Comparison of ENCODE assay signal across 18 cellular contexts in genomic region chr5:140025736-140026135, GRCh38.
"Had no signal": no experiment of that assay in that cellular context is flagged by ENCODE, and none has a peak within 500 bp of the region (broad histone marks: within the 10 kb centered on the region; RNA-seq: fewer than 3 reads in every experiment).

No MANE protein-coding gene starts in this region.

- H3K9ac ChIP-seq: neural progenitor cell had no signal

- H2AFZ ChIP-seq: neural progenitor cell had no signal

- ATAC-seq: activated CD8-positive, alpha-beta memory T cell treated with anti-CD3 and anti-CD28 coated beads, Interleukin-2, amount 10 ng/mL, durations not matched to agents 7 days and 5 days; activated CD8-positive, alpha-beta T cell treated with anti-CD3 and anti-CD28 coated beads for 36 hours; body of pancreas; heart right ventricle; naive thymus-derived CD8-positive, alpha-beta T cell; stimulated activated naive B cell treated with anti-CD40 and anti-IgM and Interleukin-4, amounts not matched to agents 10 μg/mL and 1 μg/mL and 100 μg/mL, for 72 hours had no signal

- H3K36me3 ChIP-seq: heart right ventricle, left ventricle myocardium inferior, neural progenitor cell, transverse colon had no signal

- H3K27me3 ChIP-seq: body of pancreas, heart right ventricle had no signal

- H3K27ac ChIP-seq: body of pancreas, left ventricle myocardium inferior, neural progenitor cell, transverse colon had no signal

- H3K9me3 ChIP-seq: body of pancreas, heart right ventricle, left ventricle myocardium inferior, transverse colon had no signal

- H3K4me2 ChIP-seq: neural progenitor cell had no signal

- DNase-seq: activated CD4-positive, alpha-beta T cell treated with anti-CD3 and anti-CD28 coated beads for 48 hours; activated CD8-positive, alpha-beta memory T cell treated with anti-CD3 and anti-CD28 coated beads, Interleukin-2, amount 10 ng/mL, durations not matched to agents 7 days and 5 days; activated CD8-positive, alpha-beta T cell treated with anti-CD3 and anti-CD28 coated beads for 36 hours; activated effector memory CD4-positive, alpha-beta T cell treated with anti-CD3 and anti-CD28 coated beads, Interleukin-2, amount 50 U/mL, for 16 hours; activated naive CD4-positive, alpha-beta T cell treated with anti-CD3 and anti-CD28 coated beads, Interleukin-2, amount 10 ng/mL, durations not matched to agents 7 days and 5 days; activated T-cell treated with anti-CD3 and anti-CD28 coated beads for 4 hours; amygdala; body of pancreas; effector CD4-positive, alpha-beta T cell; heart right ventricle; left ventricle myocardium inferior; naive thymus-derived CD8-positive, alpha-beta T cell; stimulated activated CD4-positive, alpha-beta T cell treated with anti-CD3 and anti-CD28 coated beads, Interleukin-2, amount 100 ng/mL, for 48 hours; stimulated activated CD8-positive, alpha-beta memory T cell treated with anti-CD3 and anti-CD28 coated beads, Interleukin-4, amount 100 ng/mL, for 48 hours; stimulated activated naive B cell treated with anti-CD40 and anti-IgM and Interleukin-4, amounts not matched to agents 10 μg/mL and 1 μg/mL and 100 μg/mL, for 72 hours; T-helper 9 cell; transverse colon had no signal

- H3K4me1 ChIP-seq: neural progenitor cell had no signal

- H3K4me3 ChIP-seq: body of pancreas, heart right ventricle, left ventricle myocardium inferior, neural progenitor cell, transverse colon had no signal
